18 cellular contexts compared by ENCODE assay signal in genomic region chr2:235592430-235592829, GRCh38.
A peak's percentile ranks its signal among the peaks of the same experiment; 100 is the strongest.
DNase-seq lines count a peak whose midpoint lies in the region; TF ChIP-seq lines count a peak whose summit lies in the region.
"Had no signal": no experiment of that assay in that cellular context is flagged by ENCODE, and none has a peak within 500 bp of the region (broad histone marks: within the 10 kb centered on the region; RNA-seq: fewer than 3 reads in every experiment).

No MANE protein-coding gene starts in this region.

- H3K9me3 Mint-ChIP-seq in progenitor cell of endocrine pancreas (ENCODE audit: low read depth) = no peaks in the 10 kb centered on the region

- H3K36me3 Mint-ChIP-seq in progenitor cell of endocrine pancreas (ENCODE audit: insufficient read depth) = peaks cover 1% of the 10 kb centered on the region
- H3K36me3 Mint-ChIP-seq: CD4-positive, CD25-positive, alpha-beta regulatory T cell had no signal

- no peaks in the 10 kb centered on the region for H3K4me1 Mint-ChIP-seq in progenitor cell of endocrine pancreas (ENCODE audit: low read depth)
- H3K4me1 Mint-ChIP-seq: B cell; CD4-positive, CD25-positive, alpha-beta regulatory T cell had no signal

- no peaks in the 10 kb centered on the region for H3K27me3 Mint-ChIP-seq in progenitor cell of endocrine pancreas

- H3K9ac ChIP-seq in BLaER1 = no peak overlapping the region

- DNase-seq in astrocyte of the hippocampus (ENCODE audit: low read depth, low spot score) = peak; percentile 75
- no peak for DNase-seq in progenitor cell of endocrine pancreas (ENCODE audit: low spot score, unreplicated experiment)
- no peak for DNase-seq in NCI-H345 (lab: John Stamatoyannopoulos, UW)
- no peak for DNase-seq in NCI-H1092 (lab: John Stamatoyannopoulos, UW)
- no peak for DNase-seq in dorsolateral prefrontal cortex
- DNase-seq: CD4-positive, CD25-positive, alpha-beta regulatory T cell; DND-41; GOT3; HCEC 1CT; NCI-H1436; NCI-H187 treated with DMSO at 0.1 percent for 48 hours; NCI-H226; NCI-H82; Peyer's patch had no signal

- H3K9me3 ChIP-seq in BLaER1 (no peaks in the 10 kb centered on the region), HEK293 (ENCODE audit: control insufficient read depth, insufficient read depth, low read depth, low read length) (no peaks in the 10 kb centered on the region)
- H3K9me3 ChIP-seq: A549, Peyer's patch had no signal

- peaks cover 88% of the 10 kb centered on the region for H4K20me1 ChIP-seq in BLaER1

- H3K4me3 Mint-ChIP-seq in progenitor cell of endocrine pancreas (ENCODE audit: low read depth) = no peak overlapping the region
- H3K4me3 Mint-ChIP-seq: B cell; CD4-positive, CD25-positive, alpha-beta regulatory T cell had no signal

- H3K36me3 ChIP-seq in BLaER1 (0 out of 2 replicates have a peak, but pooled peaks cover 7% of the 10 kb centered on the region), HEK293 (ENCODE audit: control insufficient read depth in 2 of 2, insufficient read depth in 1 of 2, low read length in 2 of 2) (no peaks in the 10 kb centered on the region)
- H3K36me3 ChIP-seq: Peyer's patch had no signal

- CTCF ChIA-PET in HEK293 (lab: Yijun Ruan, JAX) = interaction anchor here (0.5 to 8.0 kb wide), 10 partner anchors 10 to 475 kb away, joined by 3 to 173 read pairs (median 5); no protein-coding TSS in a partner anchor

- H3K27ac Mint-ChIP-seq in progenitor cell of endocrine pancreas = peak overlapping the region; percentile 49
- H3K27ac Mint-ChIP-seq: B cell; CD4-positive, CD25-positive, alpha-beta regulatory T cell had no signal

- intact Hi-C loops in dorsolateral prefrontal cortex (cut with DNase I) = loop anchor here (5.0 kb wide), 6 partner anchors 40 to 455 kb away; no protein-coding TSS in a partner anchor

- peaks cover 43% of the 10 kb centered on the region for H3K4me1 ChIP-seq in BLaER1
- H3K4me1 ChIP-seq in HEK293 (ENCODE audit: control insufficient read depth, insufficient read depth, low read length) = no peaks in the 10 kb centered on the region
- H3K4me1 ChIP-seq: Peyer's patch had no signal

- POLR2A ChIA-PET in HEK293 (lab: Yijun Ruan, JAX) = no interaction called here

- no peak overlapping the region for H3K4me3 ChIP-seq in BLaER1
- H3K4me3 ChIP-seq in HEK293 (ENCODE audit: low read depth, low read length) = no peak overlapping the region
- no peak overlapping the region for H3K4me3 ChIP-seq in dorsolateral prefrontal cortex
- H3K4me3 ChIP-seq: A549, Peyer's patch had no signal

- no peak overlapping the region for H3K27ac ChIP-seq in BLaER1
- no peak overlapping the region for H3K27ac ChIP-seq in HEK293 (ENCODE audit: extremely low read depth, low read depth, low read length)
- peak overlapping the region in 11 of 59 donors; percentile 2 to 77 (median 19) for H3K27ac ChIP-seq in dorsolateral prefrontal cortex
- H3K27ac ChIP-seq: Peyer's patch had no signal

- peak overlapping the region; percentile 44 for H3K4me2 ChIP-seq in BLaER1
- H3K4me2 ChIP-seq: A549 had no signal

- no peaks in the 10 kb centered on the region for H3K27me3 ChIP-seq in BLaER1
- H3K27me3 ChIP-seq in dorsolateral prefrontal cortex = no peaks in the 10 kb centered on the region
- H3K27me3 ChIP-seq: Peyer's patch had no signal

- no peak for TF ChIP-seq CTCF in HEK293 (tag by site-specific recombination; IDR thresholded peaks at IDR 0.05)
- no peak for TF ChIP-seq CTCF in progenitor cell of endocrine pancreas (IDR thresholded peaks at IDR 0.05; ENCODE audit: unreplicated experiment)
- no peak for TF ChIP-seq CTCF in dorsolateral prefrontal cortex (IDR thresholded peaks at IDR 0.05 in 54 of 56, conservative IDR thresholded peaks at IDR 0.05 in 2 of 56; ENCODE audit: low read depth in 1 of 56, partially characterized antibody in 56 of 56)

TF ChIP-seq in HEK293, 187 proteins besides CTCF, POLR2A, EP300 and RAD21:
- no peak for TF ChIP-seq YY1 (tag by site-specific recombination; IDR thresholded peaks at IDR 0.05)
- peak; percentile 64 for TF ChIP-seq PRDM10 (tag by site-specific recombination; IDR thresholded peaks at IDR 0.05)
